Comparison of ENCODE assay signal across 11 cellular contexts in genomic region chr13:33111414-33112110, GRCh38.
DNase-seq lines count a peak whose midpoint lies in the region; ATAC-seq and TF ChIP-seq lines count a peak whose summit lies in the region.
"Had no signal": no experiment of that assay in that cellular context is flagged by ENCODE, and none has a peak within 500 bp of the region (broad histone marks: within the 10 kb centered on the region; RNA-seq: fewer than 3 reads in every experiment).

No MANE protein-coding gene starts in this region.

- no peak for ATAC-seq in foreskin keratinocyte
- ATAC-seq: activated CD4-positive, CD25-positive, alpha-beta regulatory T cell treated with anti-CD3 and anti-CD28 coated beads, Interleukin-2, amount 50 U/mL, for 24 hours had no signal

- H3K27ac Mint-ChIP-seq in MCF 10A (ENCODE audit: low read depth, unreplicated experiment) = peak overlapping the region; percentile 67

- TF ChIP-seq CTCF in MCF 10A (IDR thresholded peaks at IDR 0.05; ENCODE audit: unreplicated experiment) = no peak
- no peak for TF ChIP-seq CTCF in mammary epithelial cell (conservative IDR thresholded peaks at IDR 0.05 in 1 of 2, IDR thresholded peaks at IDR 0.05 in 1 of 2; ENCODE audit: extremely low read depth in 1 of 2, insufficient read depth in 1 of 2, low read depth in 1 of 2, low read length in 2 of 2)
- TF ChIP-seq CTCF in OCI-LY7 (conservative IDR thresholded peaks at IDR 0.05; ENCODE audit: low read length) = no peak
- TF ChIP-seq CTCF in foreskin keratinocyte (conservative IDR thresholded peaks at IDR 0.05) = no peak

- H3K4me2 ChIP-seq in mammary epithelial cell (ENCODE audit: insufficient read depth, low read depth, low read length) = no peak overlapping the region
- peak overlapping the region; percentile 61; the same call in 1 of the 2 replicates for H3K4me2 ChIP-seq in OCI-LY7 (ENCODE audit: low read length)

- peaks cover 13% of the 10 kb centered on the region for H3K36me3 ChIP-seq in mammary epithelial cell (ENCODE audit: insufficient read depth, low read length)
- no peaks in the 10 kb centered on the region for H3K36me3 ChIP-seq in OCI-LY7 (ENCODE audit: insufficient read depth, low read length)
- H3K36me3 ChIP-seq in urinary bladder (ENCODE audit: insufficient read depth) = no peaks in the 10 kb centered on the region

- intact Hi-C loops in MCF 10A (cut with micrococcal nuclease) (no loop called here), mammary epithelial cell (cut with micrococcal nuclease) (no loop called here), OCI-LY7 (cut with micrococcal nuclease; ENCODE audit: unreplicated experiment) (loop anchor here (2.0 to 10.0 kb wide), 2 partner anchors 431 to 613 kb away; no protein-coding TSS in a partner anchor)

- POLR2A ChIA-PET in MCF 10A (lab: Yijun Ruan, JAX) (interaction anchor here (0.5 kb wide), 1 partner anchor 105 kb away, joined by 3 read pairs; no protein-coding TSS in a partner anchor), OCI-LY7 (lab: Charles Lee) (interaction anchor here (0.6 to 1.9 kb wide), 5 partner anchors 8 to 15 kb away, joined by 3 to 10 read pairs (median 4); no protein-coding TSS in a partner anchor)

- H3K9me2 ChIP-seq in OCI-LY7 (ENCODE audit: insufficient read depth, low read length) = no peaks in the 10 kb centered on the region

- peaks cover 93% of the 10 kb centered on the region for H3K36me3 Mint-ChIP-seq in MCF 10A (ENCODE audit: insufficient read depth, unreplicated experiment)

- dilution Hi-C loops in mammary epithelial cell (cut with HindIII; ENCODE audit: low sequenced_read_pairs) = no loop called here

- H4K20me1 ChIP-seq in mammary epithelial cell (ENCODE audit: insufficient read depth, low read length) = no peaks in the 10 kb centered on the region
- H4K20me1 ChIP-seq in OCI-LY7 (ENCODE audit: insufficient read depth, low read length) = no peaks in the 10 kb centered on the region

- 66% methylated on average over 9 of the region's 9 CpGs for WGBS in mammary epithelial cell (ENCODE audit: low coverage, missing lambda C conversion rate)
- 28% methylated on average over 9 of the region's 9 CpGs for WGBS in urinary bladder

- CTCF ChIA-PET in MCF 10A (lab: Yijun Ruan, JAX) (interaction anchor here (0.6 to 1.1 kb wide), 4 partner anchors 9 to 1066 kb away, joined by 3 read pairs; no protein-coding TSS in a partner anchor), mammary epithelial cell (lab: Charles Lee; ENCODE audit: low non-redundant PET) (no interaction called here), OCI-LY7 (lab: Charles Lee; ENCODE audit: unreplicated experiment) (no interaction called here)

- H3K79me2 ChIP-seq in mammary epithelial cell (ENCODE audit: insufficient read depth, low read length) = no peaks in the 10 kb centered on the region
- H3K79me2 ChIP-seq in OCI-LY7 (ENCODE audit: insufficient read depth, low read depth, low read length) = no peaks in the 10 kb centered on the region

- H2AFZ ChIP-seq in mammary epithelial cell (ENCODE audit: low read depth, low read length) (no peak overlapping the region), OCI-LY7 (ENCODE audit: low read length) (peak overlapping the region; percentile 94; the same call in 1 of the 2 replicates)

- no peak overlapping the region for H3K9ac ChIP-seq in mammary epithelial cell (ENCODE audit: insufficient read depth, low read length)

- in situ Hi-C loops in mammary epithelial cell (cut with MboI; ENCODE audit: low sequenced_read_pairs in 2 of 2) = no loop called here

- H3K4me3 ChIP-seq in mammary epithelial cell (replicated peaks in 1 of 3; ENCODE audit: insufficient read depth in 1 of 3, low read depth in 2 of 3, low read length in 3 of 3) (no peak overlapping the region), OCI-LY7 (ENCODE audit: low read depth, low read length, poor library complexity, severe bottlenecking) (no peak overlapping the region), urinary bladder (ENCODE audit: low read depth, low read length) (no peak overlapping the region)

- BruUV-seq in MCF 10A (replicated peaks; lab: Mats Ljungman, UMichigan) (no TSS peak), mammary epithelial cell (replicated peaks; lab: Mats Ljungman, UMichigan) (no TSS peak), OCI-LY7 (replicated peaks; lab: Mats Ljungman, UMichigan) (no TSS peak)

- H3K27ac ChIP-seq in mammary epithelial cell (ENCODE audit: insufficient read depth, low read depth, low read length) = no peak overlapping the region
- no peak overlapping the region for H3K27ac ChIP-seq in OCI-LY7 (ENCODE audit: low read depth, low read length, poor library complexity, severe bottlenecking)
- peak overlapping the region; percentile 18 for H3K27ac ChIP-seq in urinary bladder (ENCODE audit: low read depth)
- H3K27ac ChIP-seq in foreskin keratinocyte = no peak overlapping the region

- no peaks in the 10 kb centered on the region for H3K27me3 Mint-ChIP-seq in MCF 10A (ENCODE audit: insufficient read depth, unreplicated experiment)
- H3K27me3 Mint-ChIP-seq: brain had no signal

- H3K4me3 Mint-ChIP-seq in MCF 10A (ENCODE audit: unreplicated experiment) = no peak overlapping the region
- H3K4me3 Mint-ChIP-seq: brain had no signal

- H3K27me3 ChIP-seq in mammary epithelial cell (ENCODE audit: insufficient read depth, low read length) (no peaks in the 10 kb centered on the region), foreskin keratinocyte (no peaks in the 10 kb centered on the region)

- no peaks in the 10 kb centered on the region for H3K4me1 Mint-ChIP-seq in MCF 10A (ENCODE audit: insufficient read depth, unreplicated experiment)

- no peaks in the 10 kb centered on the region for H3K9me3 ChIP-seq in mammary epithelial cell (replicated peaks; ENCODE audit: insufficient read depth, low read length)
- H3K9me3 ChIP-seq in OCI-LY7 (ENCODE audit: low read length) = no peaks in the 10 kb centered on the region

- DNase-seq in MCF 10A (ENCODE audit: unreplicated experiment) (no peak), mammary epithelial cell (no peak), OCI-LY7 (ENCODE audit: low spot score) (no peak), iris pigment epithelial cell (ENCODE audit: low read depth) (peak; percentile 53), NCI-H2107 treated with DMSO at 0.1 percent for 48 hours (lab: John Stamatoyannopoulos, UW; ENCODE audit: unreplicated experiment) (no peak), foreskin keratinocyte (no peak)
- no peak for DNase-seq in activated T-cell treated with anti-CD3 and anti-CD28 coated beads, Interleukin-2, amount 50 U/mL, for 1 hour
- DNase-seq: NCI-H510A treated with DMSO at 0.1 percent for 48 hours had no signal

- no peaks in the 10 kb centered on the region for H3K4me1 ChIP-seq in mammary epithelial cell (ENCODE audit: insufficient read depth, low read length)
- H3K4me1 ChIP-seq in OCI-LY7 (ENCODE audit: insufficient read depth, low read length, poor library complexity, severe bottlenecking) = peaks cover 15% of the 10 kb centered on the region
- H3K4me1 ChIP-seq in urinary bladder (ENCODE audit: insufficient read depth) = peaks cover 2% of the 10 kb centered on the region
- H3K4me1 ChIP-seq in foreskin keratinocyte = no peaks in the 10 kb centered on the region

- H3K9me3 Mint-ChIP-seq in MCF 10A (ENCODE audit: unreplicated experiment) = no peaks in the 10 kb centered on the region
- H3K9me3 Mint-ChIP-seq: brain had no signal
